Comparison of ENCODE assay signal across 17 cellular contexts in the genomic region with DNA sequence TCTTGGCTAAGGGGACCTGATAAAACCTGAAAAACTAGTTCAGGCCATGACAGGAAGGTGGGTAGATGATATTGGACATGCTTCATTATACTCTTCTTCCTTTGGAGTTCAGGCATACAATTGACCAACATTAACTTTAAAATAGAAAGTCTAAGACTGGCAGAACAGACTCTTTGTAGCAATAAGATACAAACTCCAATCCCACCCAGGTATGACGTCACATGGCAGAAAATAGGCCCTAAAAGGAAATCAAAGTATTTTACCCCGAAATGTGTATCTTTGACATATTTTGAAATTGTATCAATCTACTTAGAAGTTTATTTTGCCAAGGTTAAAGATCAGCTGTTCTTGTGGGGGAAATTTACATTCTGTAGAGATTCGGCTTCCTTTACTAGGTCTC.
DNase-seq lines count a peak whose midpoint lies in the region; ATAC-seq and TF ChIP-seq lines count a peak whose summit lies in the region.
"Had no signal": no experiment of that assay in that cellular context is flagged by ENCODE, and none has a peak within 500 bp of the region (broad histone marks: within the 10 kb centered on the region; RNA-seq: fewer than 3 reads in every experiment).

No MANE protein-coding gene starts in this region.

- H3K27ac Mint-ChIP-seq in progenitor cell of endocrine pancreas = no peak overlapping the region
- H3K27ac Mint-ChIP-seq: CD4-positive, alpha-beta memory T cell; GM23338; H9 had no signal

- peaks cover 15% of the 10 kb centered on the region for H3K9me3 Mint-ChIP-seq in progenitor cell of endocrine pancreas (ENCODE audit: low read depth)
- H3K9me3 Mint-ChIP-seq: GM23338, H9 had no signal

- POLR2A ChIA-PET in PC-3 (lab: Charles Lee; ENCODE audit: unreplicated experiment) = no interaction called here

- H3K27ac ChIP-seq in PC-3 (ENCODE audit: low read length) = no peak overlapping the region

- H3K79me2 ChIP-seq in PC-3 (ENCODE audit: low read length) = no peaks in the 10 kb centered on the region

- no peaks in the 10 kb centered on the region for H3K36me3 Mint-ChIP-seq in progenitor cell of endocrine pancreas (ENCODE audit: insufficient read depth)
- H3K36me3 Mint-ChIP-seq: CD4-positive, alpha-beta memory T cell had no signal

- no peaks in the 10 kb centered on the region for H3K9me3 ChIP-seq in PC-3 (ENCODE audit: low read length)

- BruUV-seq in PC-3 (replicated peaks; lab: Mats Ljungman, UMichigan) = no TSS peak

- H3K4me2 ChIP-seq in PC-3 (ENCODE audit: low read length) = no peak overlapping the region
- H3K4me2 ChIP-seq: GM23338 had no signal

- TF ChIP-seq CTCF in PC-3 (conservative IDR thresholded peaks at IDR 0.05; ENCODE audit: low read depth, low read length) = no peak
- TF ChIP-seq CTCF in progenitor cell of endocrine pancreas (IDR thresholded peaks at IDR 0.05; ENCODE audit: unreplicated experiment) = no peak

- H3K27me3 Mint-ChIP-seq in progenitor cell of endocrine pancreas = no peaks in the 10 kb centered on the region

- no peak overlapping the region for H3K4me3 Mint-ChIP-seq in progenitor cell of endocrine pancreas (ENCODE audit: low read depth)
- H3K4me3 Mint-ChIP-seq: CD4-positive, alpha-beta memory T cell; GM23338; H9 had no signal

- intact Hi-C loops in PC-3 (cut with micrococcal nuclease) = no loop called here

- H3K4me3 ChIP-seq in PC-3 (ENCODE audit: low read length) = no peak overlapping the region
- H3K4me3 ChIP-seq: GM12878, GM23338 had no signal

- H3F3A ChIP-seq in PC-3 (ENCODE audit: low read length, unreplicated experiment) = no peaks in the 10 kb centered on the region

- no peak overlapping the region for H3K9ac ChIP-seq in PC-3 (ENCODE audit: low read length)

- H3K36me3 ChIP-seq in PC-3 (ENCODE audit: low read depth, low read length) = no peaks in the 10 kb centered on the region

- H2AFZ ChIP-seq in PC-3 (ENCODE audit: low read length) = no peak overlapping the region
- H2AFZ ChIP-seq: GM23338 had no signal

- peaks cover 24% of the 10 kb centered on the region for H3K4me1 ChIP-seq in PC-3 (ENCODE audit: insufficient read depth, low read length)

- ATAC-seq in PC-3 (no peak), HG03460 (IDR thresholded peaks at IDR 0.05; ENCODE audit: unreplicated experiment) (no peak)
- ATAC-seq: GM12878, GM23338, HCT116 had no signal

- no peaks in the 10 kb centered on the region for H3K9me2 ChIP-seq in PC-3 (replicated peaks; ENCODE audit: low read length)

- CTCF ChIA-PET in PC-3 (lab: Charles Lee) = interaction anchor here (0.6 kb wide), 1 partner anchor 1136 kb away, joined by 6 read pairs; no protein-coding TSS in a partner anchor

- peak; percentile 56 for DNase-seq in NCI-H748 (lab: John Stamatoyannopoulos, UW; ENCODE audit: unreplicated experiment)
- no peak for DNase-seq in NCI-H748 treated with DMSO at 0.1 percent for 48 hours (lab: John Stamatoyannopoulos, UW)
- DNase-seq in DMS53 treated with DMSO at 0.1 percent for 48 hours (lab: John Stamatoyannopoulos, UW; ENCODE audit: unreplicated experiment) = peak; percentile 84
- peak; percentile 43 for DNase-seq in PC-3
- DNase-seq in progenitor cell of endocrine pancreas (ENCODE audit: low spot score, unreplicated experiment) = no peak
- DNase-seq: C1 segment of cervical spinal cord; Calu3; CD4-positive, alpha-beta memory T cell; COR-L47; DMS79; EL; GDM1; H9 had no signal

- H3K27me3 ChIP-seq in PC-3 (ENCODE audit: low read length) = no peaks in the 10 kb centered on the region

- no peaks in the 10 kb centered on the region for H4K20me1 ChIP-seq in PC-3 (ENCODE audit: low read length)

- H3K4me1 Mint-ChIP-seq in progenitor cell of endocrine pancreas (ENCODE audit: low read depth) = peaks cover 4% of the 10 kb centered on the region
- H3K4me1 Mint-ChIP-seq: CD4-positive, alpha-beta memory T cell had no signal

Comparison
In these comparisons a context has a peak if more than half of its experiments do, and no peak if none do; other contexts are left out.
1. DNase-seq: peak in NCI-H748 (single experiment), DMS53 treated with DMSO at 0.1 percent for 48 hours (single experiment) and PC-3 (single experiment); none in NCI-H748 treated with DMSO at 0.1 percent for 48 hours (single experiment) and progenitor cell of endocrine pancreas (single experiment).